26 cellular contexts compared by ENCODE assay signal in genomic region chr4:133869486-133869885, GRCh38.
"Had no signal": no experiment of that assay in that cellular context is flagged by ENCODE, and none has a peak within 500 bp of the region (broad histone marks: within the 10 kb centered on the region; RNA-seq: fewer than 3 reads in every experiment).

No MANE protein-coding gene starts in this region.

- H3K4me3 ChIP-seq: esophagus squamous epithelium, heart left ventricle had no signal

- H3K4me1 ChIP-seq: esophagus squamous epithelium, heart left ventricle had no signal

- H3K9me3 ChIP-seq: esophagus squamous epithelium, heart left ventricle had no signal

- DNase-seq: activated B cell treated with CpG ODN at 0.5 μM for 24 hours; activated CD4-positive, alpha-beta memory T cell treated with anti-CD3 and anti-CD28 coated beads for 36 hours; activated CD4-positive, alpha-beta T cell treated with anti-CD3 and anti-CD28 coated beads for 48 hours; activated CD8-positive, alpha-beta memory T cell treated with anti-CD3 and anti-CD28 coated beads, Interleukin-2, amount 50 U/mL, for 48 hours; activated CD8-positive, alpha-beta T cell treated with anti-CD3 and anti-CD28 coated beads, Interleukin-2, amount 10 ng/mL, durations not matched to agents 7 days and 5 days; activated gamma-delta T cell; activated naive CD4-positive, alpha-beta T cell; activated naive CD4-positive, alpha-beta T cell treated with anti-CD3 and anti-CD28 coated beads, Interleukin-2, amount 10 ng/mL, durations not matched to agents 7 days and 5 days; activated naive CD8-positive, alpha-beta T cell treated with anti-CD3 and anti-CD28 coated beads, Interleukin-2, amount 10 ng/mL, durations not matched to agents 7 days and 5 days; activated T-cell treated with anti-CD3 and anti-CD28 coated beads for 4 hours; activated T-cell treated with anti-CD3 and anti-CD28 coated beads, Interleukin-2, amount 50 U/mL, for 24 hours; activated T-cell treated with anti-CD3 and anti-CD28 coated beads, Interleukin-2, amount 50 U/mL, for 72 hours; amniotic stem cell; anterior cingulate cortex; cortex of kidney; dermis blood vessel endothelial cell; effector CD8-positive, alpha-beta T cell; esophagus squamous epithelium; foreskin fibroblast; glutamatergic neuron; heart left ventricle; T-helper 1 cell; T-helper 17 cell; T1000; WERI-Rb-1 had no signal

- H3K27me3 ChIP-seq: esophagus squamous epithelium, heart left ventricle had no signal

- H3K27ac ChIP-seq: epithelial cell of prostate, esophagus squamous epithelium, heart left ventricle, WERI-Rb-1 had no signal

- H3K36me3 ChIP-seq: esophagus squamous epithelium, heart left ventricle, WERI-Rb-1 had no signal
